23 cellular contexts compared by ENCODE assay signal in the genomic region with DNA sequence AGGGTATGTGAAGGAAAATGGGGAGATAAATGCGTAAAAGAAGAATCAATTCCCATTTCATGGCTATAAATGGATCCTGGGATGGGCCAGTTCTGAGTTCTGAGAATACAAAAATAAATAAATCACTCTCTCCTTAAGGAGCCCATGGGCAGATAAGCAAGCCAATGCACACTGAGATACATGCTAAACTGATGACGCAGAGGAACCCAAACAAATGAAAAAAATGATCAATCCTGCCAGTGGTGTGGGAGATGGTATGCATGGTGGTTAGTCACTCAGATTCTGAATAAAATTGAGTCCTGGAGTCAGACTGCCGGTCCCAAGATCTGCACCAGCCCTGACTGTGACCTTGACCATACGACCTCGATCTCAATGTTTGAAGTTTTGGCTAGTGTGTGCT. TPM values are rescaled to one million over a fixed set of nuclear protein-coding genes. Genes with fewer than 3 reads are reported as not detected.
DNase-seq lines count a peak whose midpoint lies in the region; ATAC-seq and TF ChIP-seq lines count a peak whose summit lies in the region.
"Had no signal": no experiment of that assay in that cellular context is flagged by ENCODE, and none has a peak within 500 bp of the region (broad histone marks: within the 10 kb centered on the region; RNA-seq: fewer than 3 reads in every experiment).

No MANE protein-coding gene starts in this region.

- no peaks in the 10 kb centered on the region for H3K9me2 ChIP-seq in GM23248 (ENCODE audit: insufficient read depth)

- H3K79me2 ChIP-seq in GM23248 (ENCODE audit: insufficient read depth), result no peaks in the 10 kb centered on the region
- no peaks in the 10 kb centered on the region for H3K79me2 ChIP-seq in smooth muscle cell (ENCODE audit: low read depth)

- no peak for TF ChIP-seq CTCF in fibroblast of mammary gland (conservative IDR thresholded peaks at IDR 0.05; ENCODE audit: control insufficient read depth, insufficient read depth, low read depth, low read length)
- TF ChIP-seq CTCF in smooth muscle cell (IDR thresholded peaks at IDR 0.05; ENCODE audit: borderline replicate concordance, insufficient read depth, poor library complexity, severe bottlenecking), result no peak

- no peaks in the 10 kb centered on the region for H3K36me3 ChIP-seq in GM23248 (ENCODE audit: low read depth)
- H3K36me3 ChIP-seq in smooth muscle cell (ENCODE audit: low read depth), result no peaks in the 10 kb centered on the region
- H3K36me3 ChIP-seq: heart right ventricle, thoracic aorta, uterus had no signal

- ATAC-seq in HG02678 (IDR thresholded peaks at IDR 0.05; ENCODE audit: unreplicated experiment), result no peak
- ATAC-seq: activated T-cell treated with anti-CD3 and anti-CD28 coated beads, Interleukin-2, amount 50 U/mL, for 72 hours; heart right ventricle; left lobe of liver had no signal

- H3K4me3 ChIP-seq in GM23248, result no peak overlapping the region
- H3K4me3 ChIP-seq in fibroblast of mammary gland (ENCODE audit: control insufficient read depth, low read depth, low read length), result no peak overlapping the region
- H3K4me3 ChIP-seq in smooth muscle cell, result no peak overlapping the region
- H3K4me3 ChIP-seq: heart right ventricle, thoracic aorta, uterus had no signal

- H3K9ac ChIP-seq in GM23248, result no peak overlapping the region
- H3K9ac ChIP-seq in smooth muscle cell (ENCODE audit: low read depth), result no peak overlapping the region

- H3K9me3 ChIP-seq in GM23248 (ENCODE audit: low read depth), result no peaks in the 10 kb centered on the region
- no peaks in the 10 kb centered on the region for H3K9me3 ChIP-seq in smooth muscle cell (replicated peaks; ENCODE audit: low read depth)
- H3K9me3 ChIP-seq: uterus had no signal

- no peak overlapping the region; the same call in 1 of the 2 replicates for H2AFZ ChIP-seq in GM23248
- H2AFZ ChIP-seq in smooth muscle cell (ENCODE audit: low read depth), result no peak overlapping the region

- no peak overlapping the region for H3K4me2 ChIP-seq in GM23248 (ENCODE audit: unreplicated experiment)
- peak overlapping the region; percentile 20 for H3K4me2 ChIP-seq in smooth muscle cell

- in situ Hi-C loops in GM23248 (cut with MboI), result no loop called here

- peak; percentile 53 for DNase-seq in GM23248
- peak; percentile 70 for DNase-seq in amniotic epithelial cell (ENCODE audit: low read depth)
- peak; percentile 52 for DNase-seq in fibroblast of mammary gland (ENCODE audit: low read depth)
- DNase-seq in smooth muscle cell (lab: John Stamatoyannopoulos, UW; ENCODE audit: unreplicated experiment), result no peak
- DNase-seq in inferior parietal cortex (ENCODE audit: extremely low spot score), result no peak
- no peak for DNase-seq in islet precursor cell
- DNase-seq: activated CD4-positive, alpha-beta T cell treated with anti-CD3 and anti-CD28 coated beads, Interleukin-2, amount 10 ng/mL, durations not matched to agents 7 days and 5 days; activated naive CD4-positive, alpha-beta T cell treated with anti-CD3 and anti-CD28 coated beads, Interleukin-2, amount 10 ng/mL, durations not matched to agents 7 days and 5 days; activated T-cell treated with anti-CD3 and anti-CD28 coated beads, Interleukin-2, amount 50 U/mL, for 72 hours; anterior cingulate cortex; CD8-positive, alpha-beta memory T cell; cerebellar nuclear complex; GDM1; heart right ventricle; NCI-H1092; NCI-H187 treated with DMSO at 0.1 percent for 48 hours; NCI-H526; SHP77; uterus had no signal

- H3K27me3 ChIP-seq in GM23248 (replicated peaks; ENCODE audit: insufficient read depth) (no peaks in the 10 kb centered on the region), smooth muscle cell (ENCODE audit: low read depth) (no peaks in the 10 kb centered on the region)
- H3K27me3 ChIP-seq: heart right ventricle, uterus had no signal

- H3F3A ChIP-seq in GM23248 (ENCODE audit: insufficient read depth), result no peaks in the 10 kb centered on the region
- no peaks in the 10 kb centered on the region for H3F3A ChIP-seq in smooth muscle cell (ENCODE audit: low read depth)

- 87 to 95% methylated on average over 5 of the region's 5 CpGs for WGBS in GM23248 (ENCODE audit: low coverage in 1 of 2, low lambda C conversion rate in 2 of 2, missing lambda C conversion rate in 2 of 2), 2 experiments
- 60% methylated on average over 5 of the region's 5 CpGs for WGBS in smooth muscle cell (ENCODE audit: low lambda C conversion rate)

- peaks cover 9% of the 10 kb centered on the region; the same call in 1 of the 2 replicates for H3K4me1 ChIP-seq in GM23248 (ENCODE audit: insufficient read depth)
- H3K4me1 ChIP-seq in smooth muscle cell (ENCODE audit: low read depth), result peaks cover 16% of the 10 kb centered on the region
- H3K4me1 ChIP-seq: heart right ventricle, uterus had no signal

- H4K20me1 ChIP-seq in GM23248 (ENCODE audit: insufficient read depth), result no peaks in the 10 kb centered on the region
- H4K20me1 ChIP-seq in smooth muscle cell (ENCODE audit: low read depth), result no peaks in the 10 kb centered on the region

- no peak overlapping the region for H3K27ac ChIP-seq in GM23248
- no peak overlapping the region for H3K27ac ChIP-seq in smooth muscle cell (ENCODE audit: low read depth)
- H3K27ac ChIP-seq: heart right ventricle, thoracic aorta, uterus had no signal

RNA-seq across cellular contexts. Expression of a gene that starts 59.7 kb away (rescaled TPM):
- total RNA-seq in GM23248 (2014; rRNA removed; shearing (Covaris generic)), result 1.5 and 2.4 TPM in 2 replicates
- 3.2 and 3.7 TPM in 2 replicates for polyA plus RNA-seq in GM23248 (2016; fragmentation: Nextera tagmentation; extraction: Ambion mirVana)
- total RNA-seq in smooth muscle cell, result 3.7 and 4.9 TPM in 2 replicates
- 1.2 and 2.7 TPM in 2 replicates for polyA plus RNA-seq in smooth muscle cell
- total RNA-seq: thoracic aorta had no signal
- polyA plus RNA-seq: IgD-negative memory B cell had no signal

Comparison
In these comparisons a context has a peak if more than half of its experiments do, and no peak if none do; other contexts are left out.
1. DNase-seq: peak in GM23248 (single experiment), amniotic epithelial cell (single experiment) and fibroblast of mammary gland (single experiment); none in smooth muscle cell (single experiment), inferior parietal cortex (single experiment) and islet precursor cell (single experiment).